18 cellular contexts compared by ENCODE assay signal in the genomic region with DNA sequence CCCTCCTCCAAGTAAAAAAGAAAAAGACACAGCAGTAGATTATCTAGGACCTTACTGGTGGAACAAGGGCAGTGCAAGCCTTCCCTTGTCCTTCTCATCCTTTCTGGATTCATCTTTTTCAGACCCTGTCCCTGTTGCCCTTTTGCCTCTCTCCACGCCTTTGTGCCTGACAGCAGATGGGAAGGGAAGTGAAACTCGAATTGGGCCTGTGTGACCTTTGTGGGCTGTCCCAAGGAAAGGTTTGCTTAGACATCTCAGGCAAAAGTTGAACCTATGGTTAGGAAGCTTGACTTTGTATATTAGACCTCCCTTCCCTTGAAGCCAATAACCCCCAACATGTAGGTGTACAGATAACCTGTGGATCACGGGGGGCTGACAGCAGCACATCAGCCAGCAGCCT.
DNase-seq lines count a peak whose midpoint lies in the region; ATAC-seq and TF ChIP-seq lines count a peak whose summit lies in the region.
"Had no signal": no experiment of that assay in that cellular context is flagged by ENCODE, and none has a peak within 500 bp of the region (broad histone marks: within the 10 kb centered on the region; RNA-seq: fewer than 3 reads in every experiment).

No MANE protein-coding gene starts in this region.

- H4K20me1 ChIP-seq in Karpas-422 (ENCODE audit: insufficient read depth, low read depth, low read length): no peaks in the 10 kb centered on the region

- H3K9me3 ChIP-seq in Karpas-422 (ENCODE audit: low read length): no peaks in the 10 kb centered on the region

- POLR2A ChIA-PET in MCF 10A (lab: Yijun Ruan, JAX): interaction anchor here (0.5 kb wide), 1 partner anchor 38 kb away, joined by 3 read pairs; no protein-coding TSS in a partner anchor

- CTCF ChIA-PET in MCF 10A (lab: Yijun Ruan, JAX): no interaction called here

- no peaks in the 10 kb centered on the region for H3K36me3 Mint-ChIP-seq in brain
- H3K36me3 Mint-ChIP-seq in MCF 10A (ENCODE audit: insufficient read depth, unreplicated experiment): no peaks in the 10 kb centered on the region

- peaks cover 0 to 2% (median 0%) of the 10 kb centered on the region in 5 experiments for H3K9me3 Mint-ChIP-seq in brain
- H3K9me3 Mint-ChIP-seq in MCF 10A (ENCODE audit: unreplicated experiment): no peaks in the 10 kb centered on the region
- H3K9me3 Mint-ChIP-seq: activated T-cell treated with anti-CD3 and anti-CD28 coated beads, Interleukin-2, amount 50 U/mL, for 24 hours; stimulated activated naive CD8-positive, alpha-beta T cell treated with anti-CD3 and anti-CD28 coated beads, Interleukin-15, Interleukin-2, amounts not matched to agents 100 ng/mL and 50 ng/mL, for 24 hours had no signal

- peak overlapping the region; percentile 85 for H3K9ac ChIP-seq in Karpas-422 (ENCODE audit: low read length)

- peak overlapping the region; percentile 95 for H3K4me2 ChIP-seq in Karpas-422 (ENCODE audit: low read depth, low read length, poor library complexity, severe bottlenecking)

- H3K27ac Mint-ChIP-seq in brain (peak overlapping the region; percentile 9 to 61 (median 37)), MCF 10A (ENCODE audit: low read depth, unreplicated experiment) (no peak overlapping the region)
- H3K27ac Mint-ChIP-seq: activated T-cell treated with anti-CD3 and anti-CD28 coated beads, Interleukin-2, amount 50 U/mL, for 24 hours; stimulated activated naive CD8-positive, alpha-beta T cell treated with anti-CD3 and anti-CD28 coated beads, Interleukin-15, Interleukin-2, amounts not matched to agents 100 ng/mL and 50 ng/mL, for 24 hours had no signal

- no peaks in the 10 kb centered on the region for H3K9me2 ChIP-seq in Karpas-422 (replicated peaks; ENCODE audit: insufficient read depth, low read length)

- peak overlapping the region; percentile 68 for H3K4me3 ChIP-seq in Karpas-422 (ENCODE audit: low read length)

- TF ChIP-seq CTCF in GM10266 (IDR thresholded peaks at IDR 0.05; ENCODE audit: control insufficient read depth, insufficient read depth, low read depth, missing control alignments) (no peak), brain (conservative IDR thresholded peaks at IDR 0.05) (no peak), MCF 10A (IDR thresholded peaks at IDR 0.05; ENCODE audit: unreplicated experiment) (no peak)

- DNase-seq in GM10266 (ENCODE audit: extremely low spot score): peak; percentile 32
- DNase-seq in Karpas-422: peak; percentile 92
- DNase-seq in DMS153 (lab: John Stamatoyannopoulos, UW): no peak
- no peak for DNase-seq in MCF 10A (ENCODE audit: unreplicated experiment)
- DNase-seq in AG08395 (ENCODE audit: low spot score): no peak
- DNase-seq: activated T-cell treated with anti-CD3 and anti-CD28 coated beads, Interleukin-2, amount 50 U/mL, for 24 hours; aorta; C1 segment of cervical spinal cord; foreskin melanocyte; GF-D8; NCI-H1092; NCI-H446; stimulated activated CD4-positive, alpha-beta T cell treated with anti-CD3 and anti-CD28 coated beads, Interleukin-4, amount 100 ng/mL, for 1 hour had no signal

- no peaks in the 10 kb centered on the region for H3K36me3 ChIP-seq in Karpas-422 (ENCODE audit: insufficient read depth, low read length)

- H3K4me1 Mint-ChIP-seq in brain (peaks cover 62% of the 10 kb centered on the region), MCF 10A (ENCODE audit: insufficient read depth, unreplicated experiment) (peaks cover 5% of the 10 kb centered on the region)

- H3K4me3 Mint-ChIP-seq in brain: peak overlapping the region in 1 of 5 experiments; percentile 2
- no peak overlapping the region for H3K4me3 Mint-ChIP-seq in MCF 10A (ENCODE audit: unreplicated experiment)
- H3K4me3 Mint-ChIP-seq: activated T-cell treated with anti-CD3 and anti-CD28 coated beads, Interleukin-2, amount 50 U/mL, for 24 hours; stimulated activated naive CD8-positive, alpha-beta T cell treated with anti-CD3 and anti-CD28 coated beads, Interleukin-15, Interleukin-2, amounts not matched to agents 100 ng/mL and 50 ng/mL, for 24 hours had no signal

- H3K79me2 ChIP-seq in Karpas-422 (ENCODE audit: low read length): peaks cover 57% of the 10 kb centered on the region

- no TSS peak for BruUV-seq in MCF 10A (replicated peaks; lab: Mats Ljungman, UMichigan)

- H3K27me3 Mint-ChIP-seq in brain (peaks cover 3% of the 10 kb centered on the region), MCF 10A (ENCODE audit: insufficient read depth, unreplicated experiment) (no peaks in the 10 kb centered on the region)
- H3K27me3 Mint-ChIP-seq: activated T-cell treated with anti-CD3 and anti-CD28 coated beads, Interleukin-2, amount 50 U/mL, for 24 hours; stimulated activated naive CD8-positive, alpha-beta T cell treated with anti-CD3 and anti-CD28 coated beads, Interleukin-15, Interleukin-2, amounts not matched to agents 100 ng/mL and 50 ng/mL, for 24 hours had no signal

- peaks cover 97% of the 10 kb centered on the region for H3K4me1 ChIP-seq in Karpas-422 (ENCODE audit: low read length)

- no peak overlapping the region for H2AFZ ChIP-seq in Karpas-422 (ENCODE audit: low read length)

- H3K27ac ChIP-seq in Karpas-422 (ENCODE audit: low read length): peak overlapping the region; percentile 99

- peak; percentile 40 for ATAC-seq in GM21529 (IDR thresholded peaks at IDR 0.05; ENCODE audit: unreplicated experiment)
- no peak for ATAC-seq in HG03025 (IDR thresholded peaks at IDR 0.05; ENCODE audit: low FRiP score, unreplicated experiment)
- ATAC-seq: activated CD4-positive, CD25-positive, alpha-beta regulatory T cell treated with anti-CD3 and anti-CD28 coated beads, Interleukin-2, amount 50 U/mL, for 24 hours had no signal

- intact Hi-C loops in MCF 10A (cut with micrococcal nuclease): no loop called here

- H3K27me3 ChIP-seq in Karpas-422 (ENCODE audit: low read length): no peaks in the 10 kb centered on the region

Comparison
In these comparisons a context has a peak if more than half of its experiments do, and no peak if none do; other contexts are left out.
1. DNase-seq: peak in GM10266 (single experiment) and Karpas-422 (single experiment); none in DMS153 (single experiment), MCF 10A (single experiment) and AG08395 (single experiment).